In the genomic region with DNA sequence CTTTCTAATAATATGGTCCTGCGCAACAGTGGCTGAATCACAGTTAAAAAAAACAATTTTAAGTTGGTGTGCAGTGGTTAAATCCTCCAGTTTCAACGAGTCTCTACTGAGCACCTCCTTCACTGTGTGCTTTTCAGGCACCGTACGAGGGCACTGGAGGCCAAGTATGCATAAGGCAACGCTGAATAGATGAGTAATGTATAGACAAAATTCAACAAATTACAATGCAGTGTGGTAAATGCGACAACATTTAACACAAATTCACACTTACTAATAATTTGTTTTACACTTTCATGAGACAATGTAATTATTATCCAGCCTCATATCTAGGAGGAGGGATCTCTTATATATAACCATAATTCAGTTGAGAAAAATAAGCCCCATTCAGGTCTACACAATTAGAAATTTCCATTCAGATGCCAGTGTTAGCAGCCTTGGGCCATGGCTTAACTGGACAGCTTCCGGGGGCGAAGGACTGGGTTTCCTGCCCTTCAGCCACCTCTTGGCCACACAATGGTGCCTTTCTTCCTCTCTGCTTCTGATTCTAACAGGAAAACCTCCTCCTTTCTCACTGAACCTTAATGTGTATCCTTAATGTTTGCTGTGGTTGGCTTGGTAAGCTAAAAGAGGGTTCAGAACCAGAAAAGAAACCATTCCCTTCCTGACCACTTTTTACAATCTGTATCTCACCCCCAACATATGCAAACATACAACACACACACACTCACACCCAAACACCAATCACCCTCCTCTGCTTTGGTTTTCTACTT, we compare ENCODE assay signal across 19 cellular contexts. TPM values are rescaled to one million over a fixed set of nuclear protein-coding genes. Genes with fewer than 3 reads are reported as not detected.
DNase-seq lines count a peak whose midpoint lies in the region; ATAC-seq, FAIRE-seq and TF ChIP-seq lines count a peak whose summit lies in the region.
"Had no signal": no experiment of that assay in that cellular context is flagged by ENCODE, and none has a peak within 500 bp of the region (broad histone marks: within the 10 kb centered on the region; RNA-seq: fewer than 3 reads in every experiment).

No MANE protein-coding gene starts in this region.

- no peaks in the 10 kb centered on the region for H3K9me3 Mint-ChIP-seq in CD8-positive, alpha-beta memory T cell
- no peaks in the 10 kb centered on the region for H3K9me3 Mint-ChIP-seq in brain
- H3K9me3 Mint-ChIP-seq in CD4-positive, alpha-beta T cell, result no peaks in the 10 kb centered on the region

- TF ChIP-seq CTCF in Loucy (conservative IDR thresholded peaks at IDR 0.05; ENCODE audit: low read length), result no peak
- no peak for TF ChIP-seq CTCF in brain (conservative IDR thresholded peaks at IDR 0.05)
- TF ChIP-seq CTCF in HepG2 (CRISPR knock-in tag; IDR thresholded peaks at IDR 0.05), result peak; percentile 8; the same call in 1 of the 2 replicates
- TF ChIP-seq CTCF in CD4-positive, alpha-beta T cell (IDR thresholded peaks at IDR 0.05), result no peak

- peaks cover 72% of the 10 kb centered on the region for H3K79me2 ChIP-seq in Loucy (ENCODE audit: insufficient read depth, low read length)
- H3K79me2 ChIP-seq in HepG2 (ENCODE audit: insufficient read depth, low read length), result peaks cover 95% of the 10 kb centered on the region

- peaks cover 0 to 4% (median 2%) of the 10 kb centered on the region in 3 donors for H3K36me3 Mint-ChIP-seq in CD8-positive, alpha-beta memory T cell
- peaks cover 7% of the 10 kb centered on the region for H3K36me3 Mint-ChIP-seq in brain
- H3K36me3 Mint-ChIP-seq in CD4-positive, alpha-beta T cell (ENCODE audit: low read depth), result peaks cover 7% of the 10 kb centered on the region
- H3K36me3 Mint-ChIP-seq: activated naive CD8-positive, alpha-beta T cell had no signal

- H3K27ac Mint-ChIP-seq in CD8-positive, alpha-beta memory T cell, result peak overlapping the region; percentile 23 to 88 (median 50)
- H3K27ac Mint-ChIP-seq in brain, result peak overlapping the region in 3 of 5 experiments; percentile 10 to 52 (median 20)
- H3K27ac Mint-ChIP-seq in CD4-positive, alpha-beta T cell, result no peak overlapping the region
- H3K27ac Mint-ChIP-seq: activated naive CD8-positive, alpha-beta T cell had no signal

- no peaks in the 10 kb centered on the region for H3K27me3 ChIP-seq in CD8-positive, alpha-beta memory T cell (ENCODE audit: insufficient read depth, low read length, poor library complexity, severe bottlenecking)
- H3K27me3 ChIP-seq in Loucy (ENCODE audit: insufficient read depth, low read length, poor library complexity, severe bottlenecking) (no peaks in the 10 kb centered on the region), HepG2 (ENCODE audit: control insufficient read depth in 1 of 2, insufficient read depth in 2 of 2, low read length in 2 of 2) (no peaks in the 10 kb centered on the region)
- H3K27me3 ChIP-seq in CD4-positive, alpha-beta T cell (ENCODE audit: control insufficient read depth, insufficient read depth, low read length), result no peaks in the 10 kb centered on the region
- H3K27me3 ChIP-seq: cardiac muscle cell had no signal

- H3K4me2 ChIP-seq in Loucy (ENCODE audit: low read depth, low read length, poor library complexity, severe bottlenecking) (peak overlapping the region; percentile 47), HepG2 (ENCODE audit: low read depth, low read length) (peak overlapping the region; percentile 30)

- TF ChIP-seq EP300 in HepG2 (IDR thresholded peaks at IDR 0.05; ENCODE audit: low read depth in 2 of 2, low read length in 2 of 2) (no peak), HepG2 (CRISPR knock-in tag; IDR thresholded peaks at IDR 0.05; ENCODE audit: borderline replicate concordance) (no peak)

- no peak overlapping the region for H3K4me3 ChIP-seq in CD8-positive, alpha-beta memory T cell (ENCODE audit: low read length)
- H3K4me3 ChIP-seq in Loucy (ENCODE audit: low read length, poor library complexity, severe bottlenecking), result no peak overlapping the region
- H3K4me3 ChIP-seq in HepG2 (replicated peaks in 1 of 3; ENCODE audit: insufficient read depth in 1 of 3, low read depth in 2 of 3, low read length in 3 of 3), result peak overlapping the region in 1 of 3 experiments; percentile 1; a peak in 1 of 6 replicates
- H3K4me3 ChIP-seq: cardiac muscle cell had no signal

- H3K9me3 ChIP-seq in CD8-positive, alpha-beta memory T cell (ENCODE audit: low read length), result no peaks in the 10 kb centered on the region
- H3K9me3 ChIP-seq in Loucy (ENCODE audit: insufficient read depth, low read depth, low read length) (no peaks in the 10 kb centered on the region), HepG2 (ENCODE audit: low read length) (no peaks in the 10 kb centered on the region)
- no peaks in the 10 kb centered on the region for H3K9me3 ChIP-seq in CD4-positive, alpha-beta T cell (ENCODE audit: control insufficient read depth, low read length)

- H3F3A ChIP-seq in Loucy (ENCODE audit: low read depth), result no peaks in the 10 kb centered on the region

- H3K27ac ChIP-seq in CD8-positive, alpha-beta memory T cell (ENCODE audit: low read depth, low read length), result peak overlapping the region; percentile 12
- H3K27ac ChIP-seq in HepG2 (ENCODE audit: extremely low read length, insufficient read depth, low read length), result peak overlapping the region; percentile 54
- H3K27ac ChIP-seq in CD4-positive, alpha-beta T cell (ENCODE audit: low read depth, low read length), result no peak overlapping the region
- H3K27ac ChIP-seq: cardiac muscle cell, epithelial cell of prostate, parathyroid adenoma had no signal

- DNase-seq in CD8-positive, alpha-beta memory T cell, result peak in 1 of 5 donors; percentile 52
- DNase-seq in HepG2 (ENCODE audit: low spot score), result peak; percentile 82
- no peak for DNase-seq in CD4-positive, alpha-beta T cell
- DNase-seq in activated CD4-positive, CD25-positive, alpha-beta regulatory T cell treated with anti-CD3 and anti-CD28 coated beads, Interleukin-2, amount 50 U/mL, for 72 hours, result no peak
- DNase-seq in RCC 7860 (ENCODE audit: low spot score), result no peak
- DNase-seq: activated CD8-positive, alpha-beta memory T cell treated with anti-CD3 and anti-CD28 coated beads, Interleukin-2, amount 50 U/mL, for 48 hours; glutamatergic neuron; NCI-H1930; NCI-H774 had no signal

- peak; percentile 89 for ATAC-seq in HepG2
- ATAC-seq in CD4-positive, alpha-beta T cell (ENCODE audit: poor library complexity), result no peak
- ATAC-seq in GM19467 (IDR thresholded peaks at IDR 0.05; ENCODE audit: unreplicated experiment), result no peak
- ATAC-seq: Right ventricle myocardium inferior had no signal

- H3K27me3 Mint-ChIP-seq in CD8-positive, alpha-beta memory T cell, result no peaks in the 10 kb centered on the region
- H3K27me3 Mint-ChIP-seq in brain, result no peaks in the 10 kb centered on the region
- H3K27me3 Mint-ChIP-seq in CD4-positive, alpha-beta T cell, result no peaks in the 10 kb centered on the region
- H3K27me3 Mint-ChIP-seq: activated naive CD8-positive, alpha-beta T cell had no signal

- BruUV-seq in HepG2 (replicated peaks; lab: Mats Ljungman, UMichigan), result no TSS peak

- CTCF ChIA-PET in CD8-positive, alpha-beta memory T cell (lab: Charles Lee), result interaction anchor here (2.0 kb wide), 1 partner anchor 184 kb away, joined by 4 read pairs; no protein-coding TSS in a partner anchor
- CTCF ChIA-PET in HepG2 (lab: Yijun Ruan, JAX; ENCODE audit: low intra/inter-chr PET ratio, low total read pairs), result no interaction called here
- CTCF ChIA-PET in CD4-positive, alpha-beta T cell (lab: Charles Lee), result interaction anchor here (1.2 to 1.4 kb wide), 3 partner anchors 21 to 52 kb away, joined by 3 read pairs; a partner anchor contains a TSS

- peaks cover 44 to 53% (median 46%) of the 10 kb centered on the region in 3 donors for H3K4me1 Mint-ChIP-seq in CD8-positive, alpha-beta memory T cell
- H3K4me1 Mint-ChIP-seq in brain, result peaks cover 34% of the 10 kb centered on the region
- no peaks in the 10 kb centered on the region for H3K4me1 Mint-ChIP-seq in CD4-positive, alpha-beta T cell (ENCODE audit: low read depth)

- H3K36me3 ChIP-seq in CD8-positive, alpha-beta memory T cell (ENCODE audit: insufficient read depth, low read length), result no peaks in the 10 kb centered on the region
- H3K36me3 ChIP-seq in Loucy (ENCODE audit: insufficient read depth, low read length) (no peaks in the 10 kb centered on the region), HepG2 (replicated peaks in 1 of 2; ENCODE audit: control insufficient read depth in 1 of 2, insufficient read depth in 2 of 2, low read length in 2 of 2) (peaks cover 0 to 2% of the 10 kb centered on the region in 2 experiments; a peak in 1 of 5 replicates)
- H3K36me3 ChIP-seq: cardiac muscle cell had no signal

- in situ Hi-C loops in HepG2 (cut with HindIII; ENCODE audit: extremely low pct_ligation_motif_present, low pct_unique_long_range_greater_than_20kb), result no loop called here

- intact Hi-C loops in HepG2 (cut with micrococcal nuclease; ENCODE audit: unreplicated experiment), result loop anchor here (2.0 to 5.0 kb wide), 2 partner anchors 43 to 51 kb away; a partner anchor contains a TSS
- intact Hi-C loops in CD4-positive, alpha-beta T cell (cut with DNase I, micrococcal nuclease), result no loop called here

- H4K20me1 ChIP-seq in Loucy (ENCODE audit: insufficient read depth, low read length, poor library complexity, severe bottlenecking), result peaks cover 23% of the 10 kb centered on the region
- H4K20me1 ChIP-seq in HepG2 (ENCODE audit: insufficient read depth, low read length), result peaks cover 3% of the 10 kb centered on the region; the same call in 1 of the 2 replicates

- peaks cover 8% of the 10 kb centered on the region for H3K4me1 ChIP-seq in CD8-positive, alpha-beta memory T cell (ENCODE audit: insufficient read depth, low read length)
- H3K4me1 ChIP-seq in Loucy (ENCODE audit: insufficient read depth, low read length, poor library complexity, severe bottlenecking) (peaks cover 18% of the 10 kb centered on the region), HepG2 (ENCODE audit: insufficient read depth, low read length) (peaks cover 65% of the 10 kb centered on the region)

- no peak overlapping the region for H3K9ac ChIP-seq in Loucy (ENCODE audit: low read depth, low read length, poor library complexity, severe bottlenecking)
- no peak overlapping the region for H3K9ac ChIP-seq in HepG2 (ENCODE audit: insufficient read depth, low read depth, low read length)
- H3K9ac ChIP-seq: parathyroid adenoma had no signal

- TF ChIP-seq RAD21 in HepG2 (CRISPR knock-in tag; IDR thresholded peaks at IDR 0.05), result no peak

- WGBS in HepG2 (ENCODE audit: low lambda C conversion rate), result 79% methylated on average over 8 of the region's 8 CpGs

- FAIRE-seq in HepG2 (lab: Jason Lieb, UNC) (peak; percentile 86), RCC 7860 (lab: Jason Lieb, UNC) (no peak)
- FAIRE-seq: H1, keratinocyte had no signal

- POLR2A ChIA-PET in CD8-positive, alpha-beta memory T cell (lab: Charles Lee), result no interaction called here
- POLR2A ChIA-PET in HepG2 (lab: Yijun Ruan, JAX), result interaction anchor here (0.9 to 1.0 kb wide), 2 partner anchors 19 to 29 kb away, joined by 3 to 4 read pairs; no protein-coding TSS in a partner anchor
- POLR2A ChIA-PET in CD4-positive, alpha-beta T cell (lab: Charles Lee), result no interaction called here

- no peak for TF ChIP-seq POLR2A in HepG2 (IDR thresholded peaks at IDR 0.05; ENCODE audit: insufficient read depth in 1 of 2, low read depth in 2 of 2, low read length in 2 of 2)

- peak overlapping the region in 5 of 7 donors; percentile 3 to 59 (median 15) for H3K4me3 Mint-ChIP-seq in CD8-positive, alpha-beta memory T cell
- H3K4me3 Mint-ChIP-seq in brain, result peak overlapping the region in 2 of 5 experiments; percentile 6 to 10
- no peak overlapping the region for H3K4me3 Mint-ChIP-seq in CD4-positive, alpha-beta T cell
- H3K4me3 Mint-ChIP-seq: activated naive CD8-positive, alpha-beta T cell had no signal

- H2AFZ ChIP-seq in Loucy (ENCODE audit: low read length) (no peak overlapping the region), HepG2 (ENCODE audit: low read length) (no peak overlapping the region)
- H2AFZ ChIP-seq: parathyroid adenoma had no signal

- H3K9me2 ChIP-seq in Loucy (replicated peaks; ENCODE audit: low read depth, low read length), result no peaks in the 10 kb centered on the region

RNA-seq across cellular contexts. Expression of a gene that starts 51.9 kb away (rescaled TPM):
- 10 to 100 TPM; 37.5 to 39.1 TPM for total RNA-seq in CD8-positive, alpha-beta memory T cell
- 2.0 TPM for polyA plus RNA-seq in CD8-positive, alpha-beta memory T cell
- 79.2 TPM for polyA plus RNA-seq in brain (ENCODE audit: insufficient read depth, low read depth, low replicate concordance)
- 26.7 and 30.9 TPM in 2 replicates for total RNA-seq in HepG2 (2016; rRNA removed; fragmentation: Illumina TruSeq; extraction: Trizol)
- 8.0 and 8.5 TPM in 2 replicates for total RNA-seq in HepG2 (2016; cell fraction: cytosol; rRNA removed; fragmentation: Illumina TruSeq; extraction: Trizol; ENCODE audit: low read depth)
- 22.9 and 29.9 TPM in 2 replicates for total RNA-seq in HepG2 (2016; cell fraction: insoluble cytoplasmic fraction; rRNA removed; fragmentation: Illumina TruSeq; extraction: Trizol)
- total RNA-seq in HepG2 (2016; cell fraction: membrane; rRNA removed; fragmentation: Illumina TruSeq; extraction: Trizol), result 33.9 and 36.1 TPM in 2 replicates
- 27.2 and 29.5 TPM in 2 replicates for total RNA-seq in HepG2 (2016; cell fraction: nucleus; rRNA removed; fragmentation: Illumina TruSeq; extraction: Trizol)
- polyA plus RNA-seq in HepG2 (2011; rRNA removed), result 27.3 and 29.3 TPM in 2 replicates
- 18.3 and 27.5 TPM in 2 replicates for polyA plus RNA-seq in HepG2 (2011; cell fraction: cytosol; rRNA removed)
- polyA plus RNA-seq in HepG2 (2011; cell fraction: nucleus; rRNA removed), result 11.9 and 15.8 TPM in 2 replicates
- 18.1 and 19.7 TPM in 2 replicates for polyA plus RNA-seq in HepG2 (2012)
- 5.4 and 5.7 TPM in 2 replicates for polyA plus RNA-seq in HepG2 (2016; cell fraction: cytosol; fragmentation: Illumina TruSeq; extraction: Trizol; ENCODE audit: low read depth)
- 22.6 and 24.2 TPM in 2 replicates for polyA plus RNA-seq in HepG2 (2016; cell fraction: insoluble cytoplasmic fraction; fragmentation: Illumina TruSeq; extraction: Trizol; ENCODE audit: low read depth)
- polyA plus RNA-seq in HepG2 (2016; cell fraction: membrane; fragmentation: Illumina TruSeq; extraction: Trizol; ENCODE audit: low read depth), result 22.9 and 23.5 TPM in 2 replicates
- 42.1 and 46.2 TPM in 2 replicates for polyA plus RNA-seq in HepG2 (2016; cell fraction: nucleus; fragmentation: Illumina TruSeq; extraction: Trizol; ENCODE audit: insufficient read depth, low read depth)
- polyA minus RNA-seq in HepG2 (2011; rRNA and poly(A)+ RNA removed; ENCODE audit: low replicate concordance), result 38.2 and 60.8 TPM in 2 replicates
- polyA minus RNA-seq in HepG2 (2011; cell fraction: cytosol; rRNA and poly(A)+ RNA removed), result 22.1 and 24.1 TPM in 2 replicates
- 13.5 and 18.5 TPM in 2 replicates for polyA minus RNA-seq in HepG2 (2011; cell fraction: nucleus; rRNA and poly(A)+ RNA removed)
- 1 to 10 TPM; 3.1 to 3.2 TPM for total RNA-seq in CD4-positive, alpha-beta T cell
